In the genomic region with DNA sequence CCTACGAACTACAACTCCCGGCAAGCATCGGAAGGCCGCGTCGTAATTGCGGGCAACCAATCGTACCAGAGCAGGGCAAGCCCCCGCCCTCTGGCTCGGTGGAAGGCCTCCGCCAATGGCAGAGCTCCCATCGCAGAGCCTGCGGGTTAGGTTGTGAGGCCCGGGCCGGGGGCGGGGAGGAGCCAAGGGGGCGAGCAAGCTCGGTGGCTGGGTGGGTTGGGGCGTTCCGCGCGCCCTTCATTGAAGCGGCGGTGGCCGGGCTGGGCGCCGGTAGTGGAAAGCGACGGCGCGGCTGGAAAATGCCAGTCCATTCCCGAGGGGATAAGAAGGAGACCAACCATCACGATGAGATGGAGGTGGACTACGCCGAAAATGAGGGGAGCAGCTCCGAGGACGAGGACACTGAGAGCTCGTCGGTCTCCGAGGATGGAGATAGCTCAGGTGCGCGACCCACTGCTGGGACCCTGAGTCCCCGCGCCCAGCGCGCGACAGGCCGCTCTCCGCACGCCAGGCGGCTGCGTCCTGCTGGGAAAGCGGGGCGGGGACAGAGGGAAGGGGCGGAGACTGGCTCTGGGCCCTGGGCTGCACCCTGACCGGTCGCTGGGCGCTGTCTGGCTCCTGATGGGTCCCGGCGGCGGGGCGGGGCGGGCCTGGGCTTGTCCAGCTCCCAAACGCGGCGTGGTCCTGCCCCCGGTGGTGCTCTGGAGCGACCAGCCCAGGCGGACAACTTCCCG, we compare ENCODE assay signal across 1 cellular context.
TF ChIP-seq lines count a peak whose summit lies in the region.

Gene BRMS1L (plus strand): TSS at position 121 of the 734 bp plus-strand sequence. CDS start 179 bp downstream, at position 300.

TF ChIP-seq in WTC11, 78 proteins besides CTCF, POLR2A, EP300 and RAD21 (continued from another document and continues in another):
- no peak for TF ChIP-seq ATF6 (CRISPR knock-in tag; IDR thresholded peaks at IDR 0.05)
- TF ChIP-seq IRF1 (CRISPR knock-in tag; IDR thresholded peaks at IDR 0.05) = peak; percentile 60; the same call in 1 of the 2 replicates
- TF ChIP-seq ZMAT4 (CRISPR knock-in tag; IDR thresholded peaks at IDR 0.05) = no peak
- TF ChIP-seq, protein P1, sequence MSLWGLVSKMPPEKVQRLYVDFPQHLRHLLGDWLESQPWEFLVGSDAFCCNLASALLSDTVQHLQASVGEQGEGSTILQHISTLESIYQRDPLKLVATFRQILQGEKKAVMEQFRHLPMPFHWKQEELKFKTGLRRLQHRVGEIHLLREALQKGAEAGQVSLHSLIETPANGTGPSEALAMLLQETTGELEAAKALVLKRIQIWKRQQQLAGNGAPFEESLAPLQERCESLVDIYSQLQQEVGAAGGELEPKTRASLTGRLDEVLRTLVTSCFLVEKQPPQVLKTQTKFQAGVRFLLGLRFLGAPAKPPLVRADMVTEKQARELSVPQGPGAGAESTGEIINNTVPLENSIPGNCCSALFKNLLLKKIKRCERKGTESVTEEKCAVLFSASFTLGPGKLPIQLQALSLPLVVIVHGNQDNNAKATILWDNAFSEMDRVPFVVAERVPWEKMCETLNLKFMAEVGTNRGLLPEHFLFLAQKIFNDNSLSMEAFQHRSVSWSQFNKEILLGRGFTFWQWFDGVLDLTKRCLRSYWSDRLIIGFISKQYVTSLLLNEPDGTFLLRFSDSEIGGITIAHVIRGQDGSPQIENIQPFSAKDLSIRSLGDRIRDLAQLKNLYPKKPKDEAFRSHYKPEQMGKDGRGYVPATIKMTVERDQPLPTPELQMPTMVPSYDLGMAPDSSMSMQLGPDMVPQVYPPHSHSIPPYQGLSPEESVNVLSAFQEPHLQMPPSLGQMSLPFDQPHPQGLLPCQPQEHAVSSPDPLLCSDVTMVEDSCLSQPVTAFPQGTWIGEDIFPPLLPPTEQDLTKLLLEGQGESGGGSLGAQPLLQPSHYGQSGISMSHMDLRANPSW (CRISPR knock-in tag; conservative IDR thresholded peaks at IDR 0.05; ENCODE audit: low read depth) = no peak; the same call in 1 of the 2 replicates
- no peak for TF ChIP-seq ZNF317 (CRISPR knock-in tag; IDR thresholded peaks at IDR 0.05; ENCODE audit: borderline replicate concordance, low read depth)
- TF ChIP-seq TEAD4 (CRISPR knock-in tag; IDR thresholded peaks at IDR 0.05) = no peak
- TF ChIP-seq, protein P2, sequence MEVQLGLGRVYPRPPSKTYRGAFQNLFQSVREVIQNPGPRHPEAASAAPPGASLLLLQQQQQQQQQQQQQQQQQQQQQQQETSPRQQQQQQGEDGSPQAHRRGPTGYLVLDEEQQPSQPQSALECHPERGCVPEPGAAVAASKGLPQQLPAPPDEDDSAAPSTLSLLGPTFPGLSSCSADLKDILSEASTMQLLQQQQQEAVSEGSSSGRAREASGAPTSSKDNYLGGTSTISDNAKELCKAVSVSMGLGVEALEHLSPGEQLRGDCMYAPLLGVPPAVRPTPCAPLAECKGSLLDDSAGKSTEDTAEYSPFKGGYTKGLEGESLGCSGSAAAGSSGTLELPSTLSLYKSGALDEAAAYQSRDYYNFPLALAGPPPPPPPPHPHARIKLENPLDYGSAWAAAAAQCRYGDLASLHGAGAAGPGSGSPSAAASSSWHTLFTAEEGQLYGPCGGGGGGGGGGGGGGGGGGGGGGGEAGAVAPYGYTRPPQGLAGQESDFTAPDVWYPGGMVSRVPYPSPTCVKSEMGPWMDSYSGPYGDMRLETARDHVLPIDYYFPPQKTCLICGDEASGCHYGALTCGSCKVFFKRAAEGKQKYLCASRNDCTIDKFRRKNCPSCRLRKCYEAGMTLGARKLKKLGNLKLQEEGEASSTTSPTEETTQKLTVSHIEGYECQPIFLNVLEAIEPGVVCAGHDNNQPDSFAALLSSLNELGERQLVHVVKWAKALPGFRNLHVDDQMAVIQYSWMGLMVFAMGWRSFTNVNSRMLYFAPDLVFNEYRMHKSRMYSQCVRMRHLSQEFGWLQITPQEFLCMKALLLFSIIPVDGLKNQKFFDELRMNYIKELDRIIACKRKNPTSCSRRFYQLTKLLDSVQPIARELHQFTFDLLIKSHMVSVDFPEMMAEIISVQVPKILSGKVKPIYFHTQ (CRISPR knock-in tag; IDR thresholded peaks at IDR 0.05) = no peak
- TF ChIP-seq PRDM15 (CRISPR knock-in tag; IDR thresholded peaks at IDR 0.05) = no peak
- TF ChIP-seq ZNF232 (CRISPR knock-in tag; IDR thresholded peaks at IDR 0.05) = peak; percentile 92
- TF ChIP-seq ELF4 (CRISPR knock-in tag; IDR thresholded peaks at IDR 0.05; ENCODE audit: low read depth) = no peak
- no peak for TF ChIP-seq USF2 (CRISPR knock-in tag; IDR thresholded peaks at IDR 0.05)
- no peak for TF ChIP-seq ZNF512 (CRISPR knock-in tag; IDR thresholded peaks at IDR 0.05; ENCODE audit: borderline replicate concordance)
- no peak for TF ChIP-seq NFATC4 (CRISPR knock-in tag; IDR thresholded peaks at IDR 0.05)
- TF ChIP-seq MLX (CRISPR knock-in tag; IDR thresholded peaks at IDR 0.05) = no peak
- peak; percentile 93 for TF ChIP-seq ZNF423 (CRISPR knock-in tag; IDR thresholded peaks at IDR 0.05)
- TF ChIP-seq, protein P3, sequence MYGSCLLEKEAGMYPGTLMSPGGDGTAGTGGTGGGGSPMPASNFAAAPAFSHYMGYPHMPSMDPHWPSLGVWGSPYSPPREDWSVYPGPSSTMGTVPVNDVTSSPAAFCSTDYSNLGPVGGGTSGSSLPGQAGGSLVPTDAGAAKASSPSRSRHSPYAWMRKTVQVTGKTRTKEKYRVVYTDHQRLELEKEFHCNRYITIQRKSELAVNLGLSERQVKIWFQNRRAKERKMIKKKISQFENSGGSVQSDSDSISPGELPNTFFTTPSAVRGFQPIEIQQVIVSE (CRISPR knock-in tag; IDR thresholded peaks at IDR 0.05; ENCODE audit: borderline replicate concordance) = no peak
- no peak for TF ChIP-seq SMAD4 (CRISPR knock-in tag; IDR thresholded peaks at IDR 0.05)
- TF ChIP-seq ZNF416 (CRISPR knock-in tag; IDR thresholded peaks at IDR 0.05) = no peak
- no peak for TF ChIP-seq IRF2 (CRISPR knock-in tag; IDR thresholded peaks at IDR 0.05; ENCODE audit: borderline replicate concordance, low read depth)
- TF ChIP-seq E2F5 (CRISPR knock-in tag; IDR thresholded peaks at IDR 0.05) = no peak; the same call in 1 of the 2 replicates
- TF ChIP-seq SOX15 (CRISPR knock-in tag; IDR thresholded peaks at IDR 0.05) = no peak
- peak; percentile 71; the same call in 1 of the 2 replicates for TF ChIP-seq TEAD1 (CRISPR knock-in tag; IDR thresholded peaks at IDR 0.05)
- TF ChIP-seq ZBTB21 (CRISPR knock-in tag; IDR thresholded peaks at IDR 0.05; ENCODE audit: borderline replicate concordance) = peak; percentile 56; the same call in 1 of the 2 replicates
- no peak for TF ChIP-seq MYBL2 (CRISPR knock-in tag; IDR thresholded peaks at IDR 0.05)
- peak; percentile 75; the same call in 1 of the 2 replicates for TF ChIP-seq FOXP1 (CRISPR knock-in tag; IDR thresholded peaks at IDR 0.05; ENCODE audit: borderline replicate concordance)
- no peak for TF ChIP-seq ZNF138 (CRISPR knock-in tag; conservative IDR thresholded peaks at IDR 0.05)
- TF ChIP-seq, protein P4, sequence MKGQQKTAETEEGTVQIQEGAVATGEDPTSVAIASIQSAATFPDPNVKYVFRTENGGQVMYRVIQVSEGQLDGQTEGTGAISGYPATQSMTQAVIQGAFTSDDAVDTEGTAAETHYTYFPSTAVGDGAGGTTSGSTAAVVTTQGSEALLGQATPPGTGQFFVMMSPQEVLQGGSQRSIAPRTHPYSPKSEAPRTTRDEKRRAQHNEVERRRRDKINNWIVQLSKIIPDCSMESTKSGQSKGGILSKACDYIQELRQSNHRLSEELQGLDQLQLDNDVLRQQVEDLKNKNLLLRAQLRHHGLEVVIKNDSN (CRISPR knock-in tag; IDR thresholded peaks at IDR 0.05) = no peak
- no peak for TF ChIP-seq MXD4 (CRISPR knock-in tag; IDR thresholded peaks at IDR 0.05; ENCODE audit: borderline replicate concordance)
- peak; percentile 83 for TF ChIP-seq CREM (CRISPR knock-in tag; IDR thresholded peaks at IDR 0.05)
- TF ChIP-seq ESRRA (CRISPR knock-in tag; IDR thresholded peaks at IDR 0.05; ENCODE audit: borderline replicate concordance) = peak; percentile 70; the same call in 1 of the 2 replicates
- no peak for TF ChIP-seq GRHL2 (CRISPR knock-in tag; IDR thresholded peaks at IDR 0.05; ENCODE audit: insufficient replicate concordance, severe bottlenecking)
- TF ChIP-seq JUN (CRISPR knock-in tag; IDR thresholded peaks at IDR 0.05) = no peak
- TF ChIP-seq CREB1 (CRISPR knock-in tag; IDR thresholded peaks at IDR 0.05) = no peak
